Comparison of ENCODE assay signal across 1 cellular context in the genomic region with DNA sequence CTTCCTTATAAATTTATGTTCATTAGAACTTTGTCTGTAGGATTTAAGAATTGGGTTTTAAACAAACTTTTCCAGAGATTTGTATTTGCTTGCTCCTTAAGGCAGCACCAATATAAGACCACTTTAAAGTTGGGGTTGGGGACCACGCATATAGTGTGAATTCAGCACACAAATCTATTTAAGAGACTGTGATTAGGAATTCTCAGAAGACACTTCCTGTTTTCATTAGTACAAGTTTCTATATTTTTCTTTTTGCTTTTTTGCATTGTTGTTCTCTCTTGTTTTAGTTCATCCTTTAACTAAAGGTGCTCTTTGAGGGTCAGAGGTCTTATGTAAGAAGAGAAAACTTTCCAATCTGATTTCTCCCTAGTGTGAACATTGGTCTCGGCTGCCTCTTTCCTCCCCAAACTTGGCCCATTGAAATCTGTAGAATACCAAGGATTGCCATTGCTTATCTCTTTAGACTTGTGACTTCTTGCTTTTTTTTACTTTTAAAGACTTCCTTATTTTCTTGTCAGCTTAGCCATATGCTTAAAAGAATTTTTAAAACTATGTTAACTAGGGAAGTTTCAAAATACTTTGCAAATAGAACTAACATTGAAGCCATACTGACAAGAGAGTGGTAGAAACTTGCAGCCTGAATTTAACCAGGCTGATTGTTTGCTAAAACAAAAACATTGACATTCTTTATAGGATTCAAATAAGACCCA.
TF ChIP-seq lines count a peak whose summit lies in the region.

No MANE protein-coding gene starts in this region.

TF ChIP-seq in GM12891, 5 proteins besides CTCF, POLR2A, EP300 and RAD21 (continued from another document):
- no peak for TF ChIP-seq POLR2AphosphoS5 (IDR thresholded peaks at IDR 0.05; ENCODE audit: low read depth, low read length)
- no peak for TF ChIP-seq PAX5 (IDR thresholded peaks at IDR 0.05; ENCODE audit: insufficient read depth, low read length, severe bottlenecking)
